14 cellular contexts compared by ENCODE assay signal in genomic region chr18:43442571-43442970, GRCh38.
DNase-seq lines count a peak whose midpoint lies in the region; TF ChIP-seq lines count a peak whose summit lies in the region.
"Had no signal": no experiment of that assay in that cellular context is flagged by ENCODE, and none has a peak within 500 bp of the region (broad histone marks: within the 10 kb centered on the region; RNA-seq: fewer than 3 reads in every experiment).

No MANE protein-coding gene starts in this region.

- no peak overlapping the region for H3K27ac ChIP-seq in breast epithelium
- H3K27ac ChIP-seq: C4-2B had no signal

- H3K27ac Mint-ChIP-seq in MCF 10A (ENCODE audit: low read depth, unreplicated experiment): no peak overlapping the region
- no peak overlapping the region for H3K27ac Mint-ChIP-seq in HFFc6

- no peaks in the 10 kb centered on the region for H3K4me1 ChIP-seq in breast epithelium

- DNase-seq in MCF 10A (ENCODE audit: unreplicated experiment) (peak; percentile 46), breast epithelium (ENCODE audit: low spot score in 2 of 2) (no peak), NCI-H446 (lab: John Stamatoyannopoulos, UW) (peak; percentile 50 to 74), choroid plexus epithelial cell (ENCODE audit: low read depth) (peak; percentile 9), AML-193 (lab: John Stamatoyannopoulos, UW) (no peak), SW480 (ENCODE audit: low spot score) (no peak), occipital lobe (lab: John Stamatoyannopoulos, UW) (no peak), HFFc6 (no peak)
- DNase-seq: EL, KBM-7, NCI-H1048, NCI-H510A, Right ventricle myocardium superior had no signal

- BruUV-seq in MCF 10A (replicated peaks; lab: Mats Ljungman, UMichigan): no TSS peak

- no peaks in the 10 kb centered on the region for H3K27me3 ChIP-seq in breast epithelium

- no peak for TF ChIP-seq POLR2A in breast epithelium (IDR thresholded peaks at IDR 0.05)

- peaks cover 10 to 27% of the 10 kb centered on the region in 2 donors for H3K9me3 ChIP-seq in breast epithelium

- peaks cover 7% of the 10 kb centered on the region for H3K4me1 Mint-ChIP-seq in MCF 10A (ENCODE audit: insufficient read depth, unreplicated experiment)
- no peaks in the 10 kb centered on the region for H3K4me1 Mint-ChIP-seq in HFFc6 (ENCODE audit: low read depth)

- H3K4me3 Mint-ChIP-seq in MCF 10A (ENCODE audit: unreplicated experiment): no peak overlapping the region
- no peak overlapping the region for H3K4me3 Mint-ChIP-seq in HFFc6

- H3K9me3 Mint-ChIP-seq in MCF 10A (ENCODE audit: unreplicated experiment) (peaks cover 8% of the 10 kb centered on the region), HFFc6 (peaks cover 31% of the 10 kb centered on the region)

- CTCF ChIA-PET in MCF 10A (lab: Yijun Ruan, JAX): interaction anchor here (0.7 to 1.0 kb wide), 2 partner anchors 897 to 1143 kb away, joined by 3 read pairs; no protein-coding TSS in a partner anchor

- POLR2A ChIA-PET in MCF 10A (lab: Yijun Ruan, JAX): interaction anchor here (1.4 kb wide), 1 partner anchor 14 kb away, joined by 3 read pairs; no protein-coding TSS in a partner anchor

- H3K36me3 Mint-ChIP-seq in MCF 10A (ENCODE audit: insufficient read depth, unreplicated experiment) (no peaks in the 10 kb centered on the region), HFFc6 (ENCODE audit: low read depth) (peaks cover 3% of the 10 kb centered on the region; the same call in 1 of the 2 replicates)

- H3K36me3 ChIP-seq in breast epithelium: no peaks in the 10 kb centered on the region

- intact Hi-C loops in MCF 10A (cut with micrococcal nuclease): no loop called here
- intact Hi-C loops in breast epithelium (cut with DNase I; ENCODE audit: low total_unique reads): no loop called here

- H3K4me3 ChIP-seq in breast epithelium: no peak overlapping the region
- no peak overlapping the region for H3K4me3 ChIP-seq in choroid plexus epithelial cell (ENCODE audit: low read depth, low read length)

- H3K27me3 Mint-ChIP-seq in MCF 10A (ENCODE audit: insufficient read depth, unreplicated experiment) (no peaks in the 10 kb centered on the region), HFFc6 (ENCODE audit: insufficient read depth) (no peaks in the 10 kb centered on the region)

- TF ChIP-seq CTCF in MCF 10A (IDR thresholded peaks at IDR 0.05; ENCODE audit: unreplicated experiment) (no peak), breast epithelium (IDR thresholded peaks at IDR 0.05) (no peak), choroid plexus epithelial cell (conservative IDR thresholded peaks at IDR 0.05; ENCODE audit: low read depth, low read length) (no peak), HFFc6 (IDR thresholded peaks at IDR 0.05) (no peak)

Comparison
In these comparisons a context has a peak if more than half of its experiments do, and no peak if none do; other contexts are left out.
1. DNase-seq: peak in MCF 10A (single experiment), NCI-H446 (2 of 2) and choroid plexus epithelial cell (single experiment); none in breast epithelium (0 of 2), AML-193 (0 of 2), SW480 (single experiment), occipital lobe (single experiment) and HFFc6 (single experiment).